ENCODE assay signal across 8 cellular contexts in the genomic region with DNA sequence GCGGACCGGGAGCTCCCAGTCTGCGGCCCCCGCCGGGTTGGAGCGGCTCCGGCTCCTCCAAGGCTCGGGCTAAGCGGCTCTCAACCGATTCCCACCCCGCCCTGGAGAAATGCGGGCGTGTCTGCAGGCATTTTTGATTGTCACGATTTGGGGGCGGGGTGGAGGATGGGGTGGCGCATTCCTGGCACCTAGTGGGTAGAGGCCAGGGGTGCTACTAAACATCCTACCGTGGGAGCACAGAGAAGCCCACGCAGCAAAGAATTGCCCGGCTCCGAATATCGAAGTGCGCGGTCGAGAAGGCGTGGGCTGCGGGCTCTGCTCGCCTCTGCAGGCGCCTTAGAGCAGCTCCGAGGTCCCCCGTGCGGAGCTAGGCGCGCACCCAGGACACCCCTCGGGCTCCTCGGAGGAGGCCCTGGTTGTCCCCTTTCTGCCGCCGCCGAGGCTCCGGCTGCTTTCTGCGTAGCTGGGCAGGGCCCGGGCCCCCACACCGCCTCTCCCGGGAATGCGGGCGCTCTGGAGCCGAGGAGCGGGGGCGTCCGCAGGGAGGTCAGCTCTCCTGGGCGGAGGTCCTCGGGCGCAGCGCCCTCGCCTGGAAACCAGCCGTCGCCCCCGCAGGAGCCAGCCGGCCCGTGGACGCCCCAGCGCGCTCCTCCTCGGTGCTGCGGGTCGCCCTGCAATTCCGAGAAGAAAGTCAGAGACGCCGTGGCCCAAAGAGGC. TPM values are rescaled to one million over a fixed set of nuclear protein-coding genes. Genes with fewer than 3 reads are reported as not detected.
DNase-seq lines count a peak whose midpoint lies in the region; ATAC-seq and TF ChIP-seq lines count a peak whose summit lies in the region.

No MANE protein-coding gene starts in this region.

- DNase-seq in AG04449 (ENCODE audit: low read depth, low spot score) (no peak), NCI-H526 (lab: John Stamatoyannopoulos, UW) (peak; percentile 42 to 90), left cardiac atrium (peak; percentile 40), progenitor cell of endocrine pancreas (ENCODE audit: low spot score, unreplicated experiment) (peak; percentile 46), SHP77 treated with DMSO at 0.1 percent for 48 hours (lab: John Stamatoyannopoulos, UW) (no peak), NAMALWA (ENCODE audit: low spot score) (no peak)
- peak in 1 of 2 donors; percentile 44 for DNase-seq in activated naive CD4-positive, alpha-beta T cell treated with anti-CD3 and anti-CD28 coated beads, Interleukin-2, amount 50 U/mL, for 72 hours (ENCODE audit: low spot score in 2 of 2)

- H3K27ac Mint-ChIP-seq in activated naive CD4-positive, alpha-beta T cell treated with anti-CD3 and anti-CD28 coated beads, Interleukin-2, amount 50 U/mL, for 72 hours: no peak overlapping the region
- H3K27ac Mint-ChIP-seq in progenitor cell of endocrine pancreas: no peak overlapping the region

- peak; percentile 19 for TF ChIP-seq CTCF in AG04449 (IDR thresholded peaks at IDR 0.05; ENCODE audit: insufficient read depth, low read length, missing control alignments)
- peak; percentile 54 for TF ChIP-seq CTCF in progenitor cell of endocrine pancreas (IDR thresholded peaks at IDR 0.05; ENCODE audit: unreplicated experiment)

- ATAC-seq in GM21528 (IDR thresholded peaks at IDR 0.05; ENCODE audit: low FRiP score, unreplicated experiment): peak; percentile 48
- ATAC-seq in activated naive CD4-positive, alpha-beta T cell treated with anti-CD3 and anti-CD28 coated beads, Interleukin-2, amount 50 U/mL, for 72 hours: peak; percentile 78 to 87
- peak; percentile 73 to 77 for ATAC-seq in left cardiac atrium

- intact Hi-C loops in left cardiac atrium (cut with DNase I): no loop called here

- H3K4me3 ChIP-seq in AG04449 (ENCODE audit: low read depth, low read length): peak overlapping the region; percentile 51

- H3K4me1 Mint-ChIP-seq in progenitor cell of endocrine pancreas (ENCODE audit: low read depth): peaks cover 3% of the 10 kb centered on the region

- H3K4me3 Mint-ChIP-seq in progenitor cell of endocrine pancreas (ENCODE audit: low read depth): peak overlapping the region; percentile 69

- peaks cover 60% of the 10 kb centered on the region for H3K27me3 Mint-ChIP-seq in progenitor cell of endocrine pancreas

- no peaks in the 10 kb centered on the region for H3K36me3 Mint-ChIP-seq in activated naive CD4-positive, alpha-beta T cell treated with anti-CD3 and anti-CD28 coated beads, Interleukin-2, amount 50 U/mL, for 72 hours
- H3K36me3 Mint-ChIP-seq in progenitor cell of endocrine pancreas (ENCODE audit: insufficient read depth): no peaks in the 10 kb centered on the region

- no peaks in the 10 kb centered on the region for H3K9me3 Mint-ChIP-seq in activated naive CD4-positive, alpha-beta T cell treated with anti-CD3 and anti-CD28 coated beads, Interleukin-2, amount 50 U/mL, for 72 hours
- no peaks in the 10 kb centered on the region for H3K9me3 Mint-ChIP-seq in progenitor cell of endocrine pancreas (ENCODE audit: low read depth)

- POLR2A ChIA-PET in AG04449 (lab: Yijun Ruan, JAX): no interaction called here

- CTCF ChIA-PET in AG04449 (lab: Yijun Ruan, JAX): interaction anchor here (0.8 to 13.1 kb wide), 9 partner anchors 16 to 269 kb away, joined by 3 to 790 read pairs (median 4); a partner anchor contains a TSS

RNA-seq across cellular contexts. Expression of a gene that starts 16.5 kb away (rescaled TPM):
- 10 to 100 TPM in 1 of 2 donors, 1 to 10 TPM in 1; 6.9 to 16.7 TPM for total RNA-seq in activated naive CD4-positive, alpha-beta T cell treated with anti-CD3 and anti-CD28 coated beads, Interleukin-2, amount 50 U/mL, for 72 hours
- under 1 TPM in 1 of 2 donors, not detected in 1; 0.15 TPM for total RNA-seq in left cardiac atrium
- 0.17 and 0.47 TPM in 2 replicates for total RNA-seq in progenitor cell of endocrine pancreas

Comparison
In these comparisons a context has a peak if more than half of its experiments do, and no peak if none do; other contexts are left out.
1. DNase-seq: peak in NCI-H526 (2 of 2), left cardiac atrium (single experiment) and progenitor cell of endocrine pancreas (single experiment); none in AG04449 (single experiment), SHP77 treated with DMSO at 0.1 percent for 48 hours (single experiment) and NAMALWA (single experiment).
2. Peak in every context shown above with its lines, with median percentiles within 50 percentile points of each other: ATAC-seq.